10 cellular contexts compared by ENCODE assay signal in genomic region chr19:48646912-48647216, GRCh38. TPM values are rescaled to one million over a fixed set of nuclear protein-coding genes. Genes with fewer than 3 reads are reported as not detected.
DNase-seq lines count a peak whose midpoint lies in the region; ATAC-seq, FAIRE-seq and TF ChIP-seq lines count a peak whose summit lies in the region.
"Had no signal": no experiment of that assay in that cellular context is flagged by ENCODE, and none has a peak within 500 bp of the region (broad histone marks: within the 10 kb centered on the region; RNA-seq: fewer than 3 reads in every experiment).

No MANE protein-coding gene starts in this region.

- H3K4me3 ChIP-seq in Panc1 (ENCODE audit: low read depth in 2 of 2, low read length in 2 of 2) (peak overlapping the region in 1 of 2 experiments; percentile 69; a peak in 1 of 4 replicates), dorsolateral prefrontal cortex (peak overlapping the region in 8 of 59 donors; percentile 17 to 81 (median 74)), skeletal muscle satellite cell (ENCODE audit: low read length) (peak overlapping the region; percentile 58), kidney (ENCODE audit: low read length in 2 of 2) (no peak overlapping the region)

- H3K9ac ChIP-seq in skeletal muscle satellite cell (ENCODE audit: low read depth, low read length) (no peak overlapping the region), kidney (ENCODE audit: low read length in 2 of 2) (no peak overlapping the region)

- H3K9me3 Mint-ChIP-seq in activated CD4-positive, alpha-beta T cell treated with anti-CD3 and anti-CD28 coated beads, Interleukin-2, amount 10 ng/mL, durations not matched to agents 24 days and 14 days = no peaks in the 10 kb centered on the region

- H3K36me3 Mint-ChIP-seq in activated CD4-positive, alpha-beta T cell treated with anti-CD3 and anti-CD28 coated beads, Interleukin-2, amount 10 ng/mL, durations not matched to agents 24 days and 14 days (ENCODE audit: low read depth) = no peaks in the 10 kb centered on the region

- no peak for ATAC-seq in Panc1

- intact Hi-C loops in activated CD4-positive, alpha-beta T cell treated with anti-CD3 and anti-CD28 coated beads, Interleukin-2, amount 10 ng/mL, durations not matched to agents 24 days and 14 days (cut with micrococcal nuclease) = loop anchor here (1.0 to 5.0 kb wide), 8 partner anchors 10 to 225 kb away; partner anchors contain the start of genes DBP and PPP1R15A
- intact Hi-C loops in Panc1 (cut with micrococcal nuclease; ENCODE audit: unreplicated experiment) = no loop called here
- intact Hi-C loops in dorsolateral prefrontal cortex (cut with DNase I) = loop anchor here (5.0 kb wide), 4 partner anchors 65 to 190 kb away; partner anchors contain the start of gene HSD17B14 (in 2 of the 2)
- intact Hi-C loops in kidney (cut with DNase I) = no loop called here

- peak overlapping the region; percentile 85 for H3K4me2 ChIP-seq in skeletal muscle satellite cell (ENCODE audit: low read length)

- no peak for TF ChIP-seq CTCF in Panc1 (IDR thresholded peaks at IDR 0.05)
- no peak for TF ChIP-seq CTCF in dorsolateral prefrontal cortex (IDR thresholded peaks at IDR 0.05 in 54 of 56, conservative IDR thresholded peaks at IDR 0.05 in 2 of 56; ENCODE audit: low read depth in 1 of 56, partially characterized antibody in 56 of 56)
- no peak for TF ChIP-seq CTCF in kidney (IDR thresholded peaks at IDR 0.05; ENCODE audit: borderline replicate concordance, extremely low read depth, insufficient read depth)

- peak overlapping the region; percentile 21; the same call in 1 of the 2 replicates for H3K27ac ChIP-seq in Panc1 (ENCODE audit: low read length)
- peak overlapping the region in 33 of 59 donors; percentile 2 to 99 (median 48) for H3K27ac ChIP-seq in dorsolateral prefrontal cortex
- no peak overlapping the region for H3K27ac ChIP-seq in kidney (ENCODE audit: low read depth in 2 of 2, low read length in 2 of 2)

- H3K27ac Mint-ChIP-seq in activated CD4-positive, alpha-beta T cell treated with anti-CD3 and anti-CD28 coated beads, Interleukin-2, amount 10 ng/mL, durations not matched to agents 24 days and 14 days = peak overlapping the region; percentile 3

- H3K27me3 ChIP-seq in Panc1 (ENCODE audit: control insufficient read depth, insufficient read depth, low read length) (no peaks in the 10 kb centered on the region), dorsolateral prefrontal cortex (no peaks in the 10 kb centered on the region), skeletal muscle satellite cell (ENCODE audit: control insufficient read depth, insufficient read depth, low read length) (peaks cover 7% of the 10 kb centered on the region)

- POLR2A ChIA-PET in Panc1 (lab: Charles Lee) = interaction anchor here (0.6 kb wide), 1 partner anchor 15 kb away, joined by 3 read pairs; no protein-coding TSS in a partner anchor

- peaks cover 2% of the 10 kb centered on the region; the same call in 1 of the 2 replicates for H3K4me1 ChIP-seq in Panc1 (ENCODE audit: control insufficient read depth, insufficient read depth, low read length)
- H3K4me1 ChIP-seq in skeletal muscle satellite cell (ENCODE audit: control insufficient read depth, insufficient read depth, low read length) = peaks cover 23% of the 10 kb centered on the region
- H3K4me1 ChIP-seq in kidney (ENCODE audit: control insufficient read depth in 1 of 2, insufficient read depth in 1 of 2, low read depth in 1 of 2, low read length in 2 of 2) = peaks cover 0 to 7% of the 10 kb centered on the region in 2 donors

- H3K4me3 Mint-ChIP-seq in activated CD4-positive, alpha-beta T cell treated with anti-CD3 and anti-CD28 coated beads, Interleukin-2, amount 10 ng/mL, durations not matched to agents 24 days and 14 days = peak overlapping the region; percentile 96

- H3K9me3 ChIP-seq in Panc1 (ENCODE audit: control insufficient read depth, insufficient read depth, low read depth, low read length) = no peaks in the 10 kb centered on the region
- H3K9me3 ChIP-seq in skeletal muscle satellite cell (replicated peaks; ENCODE audit: low read length) = no peaks in the 10 kb centered on the region
- no peaks in the 10 kb centered on the region for H3K9me3 ChIP-seq in kidney (ENCODE audit: control insufficient read depth in 1 of 2, low read length in 2 of 2)

- peaks cover under 1% of the 10 kb centered on the region for H3K27me3 Mint-ChIP-seq in activated CD4-positive, alpha-beta T cell treated with anti-CD3 and anti-CD28 coated beads, Interleukin-2, amount 10 ng/mL, durations not matched to agents 24 days and 14 days

- in situ Hi-C loops in Panc1 (cut with HindIII; ENCODE audit: low pct_unique_long_range_greater_than_20kb, low sequenced_read_pairs) = no loop called here

- no peak for DNase-seq in activated CD4-positive, alpha-beta T cell treated with anti-CD3 and anti-CD28 coated beads, Interleukin-2, amount 10 ng/mL, durations not matched to agents 24 days and 14 days
- DNase-seq in activated CD4-positive, alpha-beta T cell treated with anti-CD3 and anti-CD28 coated beads, Interleukin-2, amount 50 U/mL, for 1 hour = no peak
- no peak for DNase-seq in Panc1 (ENCODE audit: low read depth, low spot score)
- DNase-seq in dorsolateral prefrontal cortex = no peak
- no peak for DNase-seq in NCI-H1048 (lab: John Stamatoyannopoulos, UW)
- DNase-seq in T-helper 9 cell = no peak
- DNase-seq in kidney = no peak

- CTCF ChIA-PET in Panc1 (lab: Charles Lee) = no interaction called here

- FAIRE-seq in kidney (lab: Jason Lieb, UNC) = no peak
- FAIRE-seq: colon had no signal

- peaks cover 37% of the 10 kb centered on the region for H3K4me1 Mint-ChIP-seq in activated CD4-positive, alpha-beta T cell treated with anti-CD3 and anti-CD28 coated beads, Interleukin-2, amount 10 ng/mL, durations not matched to agents 24 days and 14 days

- BruUV-seq in Panc1 (replicated peaks; lab: Mats Ljungman, UMichigan) = no TSS peak

- no peaks in the 10 kb centered on the region for H3K36me3 ChIP-seq in Panc1 (ENCODE audit: control insufficient read depth, insufficient read depth, low read length)
- no peaks in the 10 kb centered on the region for H3K36me3 ChIP-seq in skeletal muscle satellite cell (ENCODE audit: insufficient read depth, low read length)
- H3K36me3 ChIP-seq in kidney (ENCODE audit: control insufficient read depth in 1 of 2, insufficient read depth in 2 of 2, low read length in 2 of 2) = no peaks in the 10 kb centered on the region

RNA-seq across cellular contexts. Expression of gene CA11, which starts 0.9 kb away (rescaled TPM):
- total RNA-seq in activated CD4-positive, alpha-beta T cell treated with anti-CD3 and anti-CD28 coated beads, Interleukin-2, amount 10 ng/mL, durations not matched to agents 24 days and 14 days = 10.9 and 12.5 TPM in 2 replicates
- 12.6 TPM for total RNA-seq in Panc1 (2021; ENCODE audit: unreplicated experiment)
- polyA plus RNA-seq in Panc1 (2012; ENCODE audit: insufficient read length) = 18.7 TPM
- 100 to 1,000 TPM; 107 to 396 (median 272) TPM for total RNA-seq in dorsolateral prefrontal cortex
- total RNA-seq in skeletal muscle satellite cell (2012; rRNA removed) = 0.44 and 0.51 TPM in 2 replicates
- total RNA-seq in kidney = 11.6 TPM
- 42.3 TPM for polyA plus RNA-seq in kidney (ENCODE audit: insufficient read depth, low read depth, low replicate concordance)

RNA-seq across cellular contexts. Expression of gene DBP, which starts 9.7 kb away (rescaled TPM):
- total RNA-seq in activated CD4-positive, alpha-beta T cell treated with anti-CD3 and anti-CD28 coated beads, Interleukin-2, amount 10 ng/mL, durations not matched to agents 24 days and 14 days = 10.7 and 11.2 TPM in 2 replicates
- total RNA-seq in Panc1 (2021; ENCODE audit: unreplicated experiment) = 7.4 TPM
- polyA plus RNA-seq in Panc1 (2012; ENCODE audit: insufficient read length) = 10.4 TPM
- total RNA-seq in dorsolateral prefrontal cortex = 10 to 100 TPM; 24.9 to 77.5 (median 41.6) TPM
- 1.7 and 3.0 TPM in 2 replicates for total RNA-seq in skeletal muscle satellite cell (2012; rRNA removed)
- 14.5 TPM for total RNA-seq in kidney
- 20.4 TPM for polyA plus RNA-seq in kidney (ENCODE audit: insufficient read depth, low read depth, low replicate concordance)

RNA-seq across cellular contexts. Expression of gene NTN5, which starts 26.0 kb away (rescaled TPM):
- total RNA-seq in activated CD4-positive, alpha-beta T cell treated with anti-CD3 and anti-CD28 coated beads, Interleukin-2, amount 10 ng/mL, durations not matched to agents 24 days and 14 days = 0.30 and 0.78 TPM in 2 replicates
- total RNA-seq in Panc1 (2021; ENCODE audit: unreplicated experiment) (0.23 TPM), dorsolateral prefrontal cortex (1 to 10 TPM in 119 of 120 experiments, under 1 TPM in 1; 0.78 to 8.6 (median 2.9) TPM), kidney (0.85 TPM)
- 0.42 TPM for polyA plus RNA-seq in Panc1 (2012; ENCODE audit: insufficient read length)
- under 0.01 TPM in 1 of 2 replicates, not detected in the other for total RNA-seq in skeletal muscle satellite cell (2012; rRNA removed)
- polyA plus RNA-seq in kidney (ENCODE audit: insufficient read depth, low read depth, low replicate concordance) = 0.52 TPM
- total RNA-seq: NCI-H460 had no signal

RNA-seq across cellular contexts. Expression of gene SPHK2, which starts 27.6 kb away (rescaled TPM):
- total RNA-seq in activated CD4-positive, alpha-beta T cell treated with anti-CD3 and anti-CD28 coated beads, Interleukin-2, amount 10 ng/mL, durations not matched to agents 24 days and 14 days = 36.4 and 39.0 TPM in 2 replicates
- total RNA-seq in Panc1 (2021; ENCODE audit: unreplicated experiment) = 19.5 TPM
- 20.0 TPM for polyA plus RNA-seq in Panc1 (2012; ENCODE audit: insufficient read length)
- total RNA-seq in dorsolateral prefrontal cortex = 10 to 100 TPM; 40.7 to 88.8 (median 62.5) TPM
- total RNA-seq in skeletal muscle satellite cell (2012; rRNA removed) = 8.7 and 13.2 TPM in 2 replicates
- 23.3 TPM for total RNA-seq in kidney
- polyA plus RNA-seq in kidney (ENCODE audit: insufficient read depth, low read depth, low replicate concordance) = 37.2 TPM

RNA-seq across cellular contexts. Expression of gene RPL18, which starts 27.9 kb away (rescaled TPM):
- 1,885 and 1,938 TPM in 2 replicates for total RNA-seq in activated CD4-positive, alpha-beta T cell treated with anti-CD3 and anti-CD28 coated beads, Interleukin-2, amount 10 ng/mL, durations not matched to agents 24 days and 14 days
- total RNA-seq in Panc1 (2021; ENCODE audit: unreplicated experiment) (670 TPM), dorsolateral prefrontal cortex (100 to 1,000 TPM; 354 to 681 (median 462) TPM), kidney (986 TPM)
- 1,127 TPM for polyA plus RNA-seq in Panc1 (2012; ENCODE audit: insufficient read length)
- total RNA-seq in skeletal muscle satellite cell (2012; rRNA removed) = 1,800 and 2,679 TPM in 2 replicates
- 1,596 TPM for polyA plus RNA-seq in kidney (ENCODE audit: insufficient read depth, low read depth, low replicate concordance)

Comparison
In these comparisons a context has a peak if more than half of its experiments do, and no peak if none do; other contexts are left out.
1. H3K27ac ChIP-seq: peak in Panc1 (single experiment) and dorsolateral prefrontal cortex (33 of 59); none in kidney (0 of 2).
2. intact Hi-C loops: an anchor here in activated CD4-positive, alpha-beta T cell treated with anti-CD3 and anti-CD28 coated beads, Interleukin-2, amount 10 ng/mL, durations not matched to agents 24 days and 14 days (1.0 to 5.0 kb wide) and dorsolateral prefrontal cortex (5.0 kb wide); none called in Panc1 and kidney.